ENCODE assay signal across 22 cellular contexts in genomic region chr13:113648218-113648615, GRCh38. TPM values are rescaled to one million over a fixed set of nuclear protein-coding genes. Genes with fewer than 3 reads are reported as not detected.
DNase-seq lines count a peak whose midpoint lies in the region; ATAC-seq, FAIRE-seq and TF ChIP-seq lines count a peak whose summit lies in the region.
"Had no signal": no experiment of that assay in that cellular context is flagged by ENCODE, and none has a peak within 500 bp of the region (broad histone marks: within the 10 kb centered on the region; RNA-seq: fewer than 3 reads in every experiment).

No MANE protein-coding gene starts in this region.

- H3K9me3 Mint-ChIP-seq in activated T-cell treated with anti-CD3 and anti-CD28 coated beads, Interleukin-2, amount 50 U/mL, for 72 hours, result no peaks in the 10 kb centered on the region
- H3K9me3 Mint-ChIP-seq in stimulated activated effector memory CD8-positive, alpha-beta T cell treated with anti-CD3 and anti-CD28 coated beads, Interleukin-12 subunit alpha, Interleukin-12 subunit beta, amount 100 ng/mL, for 72 hours, result no peaks in the 10 kb centered on the region
- H3K9me3 Mint-ChIP-seq: activated B cell treated with CpG ODN at 0.5 μM for 24 hours had no signal

- peaks cover 0 to 17% (median 0%) of the 10 kb centered on the region in 4 donors for H3K4me1 ChIP-seq in Peyer's patch
- peaks cover 9 to 12% of the 10 kb centered on the region in 2 donors for H3K4me1 ChIP-seq in kidney (ENCODE audit: control insufficient read depth in 1 of 2, insufficient read depth in 1 of 2, low read depth in 1 of 2, low read length in 2 of 2)

- TF ChIP-seq CTCF in Peyer's patch (IDR thresholded peaks at IDR 0.05) (no peak), kidney (IDR thresholded peaks at IDR 0.05; ENCODE audit: borderline replicate concordance, extremely low read depth, insufficient read depth) (no peak)

- H3K27me3 ChIP-seq in Peyer's patch, result no peaks in the 10 kb centered on the region
- H3K27me3 ChIP-seq: brain microvascular endothelial cell had no signal

- no peak for TF ChIP-seq POLR2A in Peyer's patch (IDR thresholded peaks at IDR 0.05)

- H3K4me3 ChIP-seq in Peyer's patch, result no peak overlapping the region
- H3K4me3 ChIP-seq in kidney (ENCODE audit: low read length in 2 of 2), result no peak overlapping the region

- peaks cover 28% of the 10 kb centered on the region for H3K4me1 Mint-ChIP-seq in activated T-cell treated with anti-CD3 and anti-CD28 coated beads, Interleukin-2, amount 50 U/mL, for 72 hours (ENCODE audit: low read depth)
- peaks cover 2% of the 10 kb centered on the region for H3K4me1 Mint-ChIP-seq in stimulated activated effector memory CD8-positive, alpha-beta T cell treated with anti-CD3 and anti-CD28 coated beads, Interleukin-12 subunit alpha, Interleukin-12 subunit beta, amount 100 ng/mL, for 72 hours

- H3K4me3 Mint-ChIP-seq in activated T-cell treated with anti-CD3 and anti-CD28 coated beads, Interleukin-2, amount 50 U/mL, for 72 hours, result no peak overlapping the region
- H3K4me3 Mint-ChIP-seq in stimulated activated effector memory CD8-positive, alpha-beta T cell treated with anti-CD3 and anti-CD28 coated beads, Interleukin-12 subunit alpha, Interleukin-12 subunit beta, amount 100 ng/mL, for 72 hours, result no peak overlapping the region
- H3K4me3 Mint-ChIP-seq: activated B cell treated with CpG ODN at 0.5 μM for 24 hours, T-helper 17 cell had no signal

- no peaks in the 10 kb centered on the region for H3K27me3 Mint-ChIP-seq in activated T-cell treated with anti-CD3 and anti-CD28 coated beads, Interleukin-2, amount 50 U/mL, for 72 hours (ENCODE audit: low read depth)
- H3K27me3 Mint-ChIP-seq: activated B cell treated with CpG ODN at 0.5 μM for 24 hours, T-helper 17 cell had no signal

- H3K27ac ChIP-seq in Peyer's patch, result peak overlapping the region in 1 of 4 donors; percentile 77
- H3K27ac ChIP-seq in kidney (ENCODE audit: low read depth in 2 of 2, low read length in 2 of 2), result peak overlapping the region in 1 of 2 donors; percentile 84
- H3K27ac ChIP-seq: brain microvascular endothelial cell, HL-60 had no signal

- H3K36me3 ChIP-seq in Peyer's patch, result no peaks in the 10 kb centered on the region
- H3K36me3 ChIP-seq in kidney (ENCODE audit: control insufficient read depth in 1 of 2, insufficient read depth in 2 of 2, low read length in 2 of 2), result no peaks in the 10 kb centered on the region
- H3K36me3 ChIP-seq: brain microvascular endothelial cell had no signal

- intact Hi-C loops in kidney (cut with DNase I), result no loop called here

- H3K9ac ChIP-seq in kidney (ENCODE audit: low read length in 2 of 2), result no peak overlapping the region

- no peak for ATAC-seq in activated T-cell treated with anti-CD3 and anti-CD28 coated beads, Interleukin-2, amount 50 U/mL, for 72 hours (replicated peaks in 1 of 2)
- ATAC-seq in stimulated activated effector memory CD8-positive, alpha-beta T cell treated with anti-CD3 and anti-CD28 coated beads, Interleukin-12 subunit alpha, Interleukin-12 subunit beta, amount 100 ng/mL, for 72 hours, result no peak
- no peak for ATAC-seq in HG03520 (IDR thresholded peaks at IDR 0.05; ENCODE audit: unreplicated experiment)
- no peak for ATAC-seq in HG03108 (IDR thresholded peaks at IDR 0.05; ENCODE audit: unreplicated experiment)
- ATAC-seq: T-helper 17 cell had no signal

- no peak for FAIRE-seq in kidney (lab: Jason Lieb, UNC)

- DNase-seq in activated T-cell treated with anti-CD3 and anti-CD28 coated beads, Interleukin-2, amount 50 U/mL, for 1 hour, result peak; percentile 8
- DNase-seq in activated T-cell treated with anti-CD3 and anti-CD28 coated beads, Interleukin-2, amount 50 U/mL, for 72 hours, result no peak
- peak in 2 of 3 donors; percentile 36 to 39 for DNase-seq in Peyer's patch
- peak; percentile 73 for DNase-seq in kidney
- no peak for DNase-seq in stimulated activated effector memory CD8-positive, alpha-beta T cell treated with anti-CD3 and anti-CD28 coated beads, Interleukin-12 subunit alpha, Interleukin-12 subunit beta, amount 100 ng/mL, for 72 hours (ENCODE audit: low spot score in 2 of 2)
- DNase-seq in OCI-M2 (lab: John Stamatoyannopoulos, UW; ENCODE audit: unreplicated experiment), result no peak
- DNase-seq: activated naive CD4-positive, alpha-beta T cell; brain microvascular endothelial cell; effector CD4-positive, alpha-beta T cell; KBM-7; NCI-H1048; NK-92 treated with Interleukin-12 subunit alpha and Interleukin-12 subunit beta, amount 100 ng/mL, for 24 hours; T-helper 17 cell had no signal

- peaks cover 0 to 1% of the 10 kb centered on the region in 2 donors for H3K36me3 Mint-ChIP-seq in activated T-cell treated with anti-CD3 and anti-CD28 coated beads, Interleukin-2, amount 50 U/mL, for 72 hours (ENCODE audit: insufficient read depth in 2 of 2)
- H3K36me3 Mint-ChIP-seq in stimulated activated effector memory CD8-positive, alpha-beta T cell treated with anti-CD3 and anti-CD28 coated beads, Interleukin-12 subunit alpha, Interleukin-12 subunit beta, amount 100 ng/mL, for 72 hours, result no peaks in the 10 kb centered on the region

- no peak overlapping the region for H3K27ac Mint-ChIP-seq in activated T-cell treated with anti-CD3 and anti-CD28 coated beads, Interleukin-2, amount 50 U/mL, for 72 hours
- peak overlapping the region; percentile 54 for H3K27ac Mint-ChIP-seq in stimulated activated effector memory CD8-positive, alpha-beta T cell treated with anti-CD3 and anti-CD28 coated beads, Interleukin-12 subunit alpha, Interleukin-12 subunit beta, amount 100 ng/mL, for 72 hours
- H3K27ac Mint-ChIP-seq: activated B cell treated with CpG ODN at 0.5 μM for 24 hours had no signal

- no peaks in the 10 kb centered on the region for H3K9me3 ChIP-seq in Peyer's patch
- H3K9me3 ChIP-seq in kidney (ENCODE audit: control insufficient read depth in 1 of 2, low read length in 2 of 2), result no peaks in the 10 kb centered on the region

RNA-seq across cellular contexts. Expression of gene ATP4B, which starts 9.8 kb away (rescaled TPM):
- not detected for total RNA-seq in activated T-cell treated with anti-CD3 and anti-CD28 coated beads, Interleukin-2, amount 50 U/mL, for 72 hours
- total RNA-seq in Peyer's patch, result not detected
- total RNA-seq in kidney, result 0.16 TPM
- 0.45 TPM for polyA plus RNA-seq in kidney (ENCODE audit: insufficient read depth, low read depth, low replicate concordance)
- total RNA-seq: activated B cell treated with CpG ODN at 0.5 μM for 24 hours, fibroblast of lung, left colon, myocyte, T-helper 17 cell had no signal
- polyA plus RNA-seq: AG04450, fibroblast of lung had no signal

RNA-seq across cellular contexts. Expression of gene GRK1, which starts 18.8 kb away (rescaled TPM):
- total RNA-seq in activated T-cell treated with anti-CD3 and anti-CD28 coated beads, Interleukin-2, amount 50 U/mL, for 72 hours, result under 1 TPM in 1 of 2 donors, not detected in 1; 0.22 TPM
- 1 to 10 TPM in 1 of 4 donors, under 1 TPM in 1, not detected in 2; 0.88 to 1.7 TPM for total RNA-seq in Peyer's patch
- total RNA-seq in kidney, result not detected
- not detected for polyA plus RNA-seq in kidney (ENCODE audit: insufficient read depth, low read depth, low replicate concordance)
- total RNA-seq: myocyte, pulmonary artery endothelial cell had no signal
- polyA plus RNA-seq: AG04450, fibroblast of lung had no signal

Comparison
In these comparisons a context has a peak if more than half of its experiments do, and no peak if none do; other contexts are left out.
1. DNase-seq: peak in activated T-cell treated with anti-CD3 and anti-CD28 coated beads, Interleukin-2, amount 50 U/mL, for 1 hour (single experiment), Peyer's patch (2 of 3) and kidney (single experiment); none in activated T-cell treated with anti-CD3 and anti-CD28 coated beads, Interleukin-2, amount 50 U/mL, for 72 hours (0 of 2), stimulated activated effector memory CD8-positive, alpha-beta T cell treated with anti-CD3 and anti-CD28 coated beads, Interleukin-12 subunit alpha, Interleukin-12 subunit beta, amount 100 ng/mL, for 72 hours (0 of 2) and OCI-M2 (single experiment).